ENCODE assay signal across 12 cellular contexts in the genomic region with DNA sequence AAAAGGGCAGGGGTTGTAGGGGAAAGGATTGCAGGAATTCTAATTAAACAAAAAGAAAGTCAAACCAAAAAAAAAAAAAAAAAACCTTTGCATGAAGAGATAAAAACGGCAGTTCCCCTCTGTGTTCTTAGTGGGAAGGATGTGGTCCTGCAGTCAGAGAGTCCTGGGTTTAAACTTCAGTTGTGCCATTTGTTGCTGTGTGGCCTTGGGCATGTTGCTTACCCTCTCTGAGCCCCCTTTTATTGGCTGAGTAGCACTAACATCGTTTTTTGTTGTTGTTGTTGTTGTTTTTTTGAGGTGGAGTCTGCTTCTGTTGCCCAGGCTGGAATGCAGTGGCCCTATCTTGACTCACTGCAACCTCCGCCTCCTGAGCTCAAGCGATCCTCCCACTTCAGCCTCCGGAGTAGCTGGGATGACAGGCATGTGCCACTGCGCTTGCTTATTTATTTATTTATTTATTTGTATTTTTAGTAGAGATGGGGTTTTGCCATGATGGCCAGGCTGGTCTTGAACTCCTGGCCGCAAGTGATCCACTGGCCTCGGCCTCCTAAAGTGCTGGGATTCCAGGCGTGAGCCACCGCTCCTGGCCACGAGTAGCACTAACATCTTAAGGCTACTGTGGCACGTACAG.
DNase-seq lines count a peak whose midpoint lies in the region; ATAC-seq and TF ChIP-seq lines count a peak whose summit lies in the region.
"Had no signal": no experiment of that assay in that cellular context is flagged by ENCODE, and none has a peak within 500 bp of the region (broad histone marks: within the 10 kb centered on the region; RNA-seq: fewer than 3 reads in every experiment).

No MANE protein-coding gene starts in this region.

- peak overlapping the region in 6 of 7 donors; percentile 38 to 69 (median 56) for H3K4me3 Mint-ChIP-seq in CD8-positive, alpha-beta memory T cell
- H3K4me3 Mint-ChIP-seq in memory B cell, result peak overlapping the region; percentile 61
- H3K4me3 Mint-ChIP-seq: nephron had no signal

- H3K27ac ChIP-seq in CD8-positive, alpha-beta memory T cell (ENCODE audit: low read depth, low read length), result no peak overlapping the region
- peak overlapping the region; percentile 62 for H3K27ac ChIP-seq in OCI-LY7 (ENCODE audit: low read depth, low read length, poor library complexity, severe bottlenecking)
- H3K27ac ChIP-seq: skin epidermis had no signal

- CTCF ChIA-PET in CD8-positive, alpha-beta memory T cell (lab: Charles Lee), result no interaction called here
- CTCF ChIA-PET in OCI-LY7 (lab: Charles Lee; ENCODE audit: unreplicated experiment), result no interaction called here

- no peaks in the 10 kb centered on the region for H4K20me1 ChIP-seq in OCI-LY7 (ENCODE audit: insufficient read depth, low read length)

- peak overlapping the region; percentile 49 for H3K4me2 ChIP-seq in OCI-LY7 (ENCODE audit: low read length)

- no peaks in the 10 kb centered on the region for H3K9me3 ChIP-seq in CD8-positive, alpha-beta memory T cell (ENCODE audit: low read length)
- peaks cover 11% of the 10 kb centered on the region; the same call in 1 of the 2 replicates for H3K9me3 ChIP-seq in OCI-LY7 (ENCODE audit: low read length)

- H3K4me3 ChIP-seq in CD8-positive, alpha-beta memory T cell (ENCODE audit: low read length), result no peak overlapping the region
- H3K4me3 ChIP-seq in OCI-LY7 (ENCODE audit: low read depth, low read length, poor library complexity, severe bottlenecking), result no peak overlapping the region
- H3K4me3 ChIP-seq: skin epidermis had no signal

- no peak for DNase-seq in CD8-positive, alpha-beta memory T cell
- peak; percentile 37 for DNase-seq in OCI-LY7 (ENCODE audit: low spot score)
- no peak for DNase-seq in memory B cell (ENCODE audit: low spot score in 2 of 2)
- DNase-seq in NCI-H1694 treated with DMSO at 0.1 percent for 48 hours (lab: John Stamatoyannopoulos, UW), result no peak
- no peak for DNase-seq in NCI-H187 (lab: John Stamatoyannopoulos, UW)
- DNase-seq in NCI-H2171 (lab: John Stamatoyannopoulos, UW), result no peak
- DNase-seq: dermis blood vessel endothelial cell, NCI-H510A had no signal

- peak overlapping the region in 7 of 8 donors; percentile 55 to 88 (median 72) for H3K27ac Mint-ChIP-seq in CD8-positive, alpha-beta memory T cell
- peak overlapping the region; percentile 95 for H3K27ac Mint-ChIP-seq in memory B cell
- H3K27ac Mint-ChIP-seq: nephron had no signal

- H3K36me3 ChIP-seq in CD8-positive, alpha-beta memory T cell (ENCODE audit: insufficient read depth, low read length), result peaks cover 4% of the 10 kb centered on the region
- H3K36me3 ChIP-seq in OCI-LY7 (ENCODE audit: insufficient read depth, low read length), result peaks cover 9% of the 10 kb centered on the region; the same call in 1 of the 2 replicates

- no peak overlapping the region for H2AFZ ChIP-seq in OCI-LY7 (ENCODE audit: low read length)

- H3K4me1 Mint-ChIP-seq in CD8-positive, alpha-beta memory T cell, result peaks cover 33 to 48% (median 35%) of the 10 kb centered on the region in 3 donors
- peaks cover 21% of the 10 kb centered on the region for H3K4me1 Mint-ChIP-seq in memory B cell
- H3K4me1 Mint-ChIP-seq: nephron had no signal

- no peaks in the 10 kb centered on the region for H3K27me3 ChIP-seq in CD8-positive, alpha-beta memory T cell (ENCODE audit: insufficient read depth, low read length, poor library complexity, severe bottlenecking)

- intact Hi-C loops in OCI-LY7 (cut with micrococcal nuclease; ENCODE audit: unreplicated experiment), result no loop called here

- H3K27me3 Mint-ChIP-seq in CD8-positive, alpha-beta memory T cell, result no peaks in the 10 kb centered on the region
- H3K27me3 Mint-ChIP-seq in memory B cell, result no peaks in the 10 kb centered on the region

- H3K4me1 ChIP-seq in CD8-positive, alpha-beta memory T cell (ENCODE audit: insufficient read depth, low read length), result peaks cover 10% of the 10 kb centered on the region
- peaks cover 41% of the 10 kb centered on the region for H3K4me1 ChIP-seq in OCI-LY7 (ENCODE audit: insufficient read depth, low read length, poor library complexity, severe bottlenecking)

- H3K9me2 ChIP-seq in OCI-LY7 (ENCODE audit: insufficient read depth, low read length), result no peaks in the 10 kb centered on the region

- ATAC-seq in GM19452 (IDR thresholded peaks at IDR 0.05; ENCODE audit: unreplicated experiment) (peak; percentile 15), memory B cell (ENCODE audit: low read depth) (peak; percentile 31), HG03460 (IDR thresholded peaks at IDR 0.05; ENCODE audit: unreplicated experiment) (no peak)

- TF ChIP-seq CTCF in OCI-LY7 (conservative IDR thresholded peaks at IDR 0.05; ENCODE audit: low read length), result no peak

- H3K79me2 ChIP-seq in OCI-LY7 (ENCODE audit: insufficient read depth, low read depth, low read length), result no peaks in the 10 kb centered on the region

- peaks cover 0 to under 1% (median 0%) of the 10 kb centered on the region in 5 donors for H3K9me3 Mint-ChIP-seq in CD8-positive, alpha-beta memory T cell
- H3K9me3 Mint-ChIP-seq in memory B cell, result no peaks in the 10 kb centered on the region
- H3K9me3 Mint-ChIP-seq: nephron had no signal

- POLR2A ChIA-PET in CD8-positive, alpha-beta memory T cell (lab: Charles Lee), result interaction anchor here (0.6 kb wide), 1 partner anchor 14 kb away, joined by 4 read pairs; no protein-coding TSS in a partner anchor
- POLR2A ChIA-PET in OCI-LY7 (lab: Charles Lee), result interaction anchor here (0.6 to 0.7 kb wide), 2 partner anchors 99 to 128 kb away, joined by 4 to 7 read pairs; no protein-coding TSS in a partner anchor

- BruUV-seq in OCI-LY7 (replicated peaks; lab: Mats Ljungman, UMichigan), result no TSS peak

- peaks cover 8 to 34% (median 10%) of the 10 kb centered on the region in 3 donors for H3K36me3 Mint-ChIP-seq in CD8-positive, alpha-beta memory T cell
- peaks cover 19% of the 10 kb centered on the region for H3K36me3 Mint-ChIP-seq in memory B cell
